In genomic region chr15:75678324-75678690, GRCh38 we compare ENCODE assay signal across 5 cellular contexts. TPM values are rescaled to one million over a fixed set of nuclear protein-coding genes. Genes with fewer than 3 reads are reported as not detected.
"Had no signal": no experiment of that assay in that cellular context is flagged by ENCODE, and none has a peak within 500 bp of the region (broad histone marks: within the 10 kb centered on the region; RNA-seq: fewer than 3 reads in every experiment).

No MANE protein-coding gene starts in this region.

RNA-seq across cellular contexts. Expression of gene CSPG4, which starts 34.3 kb away (rescaled TPM):
- total RNA-seq: activated CD4-positive, alpha-beta memory T cell treated with anti-CD3 and anti-CD28 coated beads, Interleukin-2, amount 10 ng/mL, durations not matched to agents 7 days and 5 days; activated CD4-positive, alpha-beta T cell treated with anti-CD3 and anti-CD28 coated beads for 36 hours; activated CD4-positive, alpha-beta T cell treated with anti-CD3 and anti-CD28 coated beads, Interleukin-2, amount 10 ng/mL, durations not matched to agents 7 days and 5 days; activated CD8-positive, alpha-beta T cell treated with anti-CD3 and anti-CD28 coated beads, Interleukin-2, amount 10 ng/mL, durations not matched to agents 7 days and 5 days; activated naive CD8-positive, alpha-beta T cell treated with anti-CD3 and anti-CD28 coated beads, Interleukin-2, amount 10 ng/mL, durations not matched to agents 7 days and 5 days had no signal
